34 cellular contexts compared by ENCODE assay signal in genomic region chr1:14242870-14243269, GRCh38.
"Had no signal": no experiment of that assay in that cellular context is flagged by ENCODE, and none has a peak within 500 bp of the region (broad histone marks: within the 10 kb centered on the region; RNA-seq: fewer than 3 reads in every experiment).

No MANE protein-coding gene starts in this region.

- H2AFZ ChIP-seq: PC-9 had no signal

- DNase-seq: activated B cell treated with CpG ODN at 0.5 μM for 24 hours; activated CD4-positive, alpha-beta memory T cell treated with anti-CD3 and anti-CD28 coated beads, Interleukin-2, amount 10 ng/mL, durations not matched to agents 7 days and 5 days; activated CD4-positive, alpha-beta T cell treated with anti-CD3 and anti-CD28 coated beads for 4 hours; activated CD4-positive, alpha-beta T cell treated with anti-CD3 and anti-CD28 coated beads, Interleukin-2, amount 50 U/mL, for 1 hour; activated CD4-positive, CD25-positive, alpha-beta regulatory T cell treated with anti-CD3 and anti-CD28 coated beads, Interleukin-2, amount 50 U/mL, for 72 hours; activated CD8-positive, alpha-beta memory T cell treated with anti-CD3 and anti-CD28 coated beads for 24 hours; activated CD8-positive, alpha-beta memory T cell treated with anti-CD3 and anti-CD28 coated beads, Interleukin-2, amount 10 ng/mL, durations not matched to agents 7 days and 5 days; activated CD8-positive, alpha-beta memory T cell treated with anti-CD3 and anti-CD28 coated beads, Interleukin-2, amount 50 U/mL, for 48 hours; activated effector memory CD4-positive, alpha-beta T cell treated with Interleukin-2 at 50 U/mL for 16 hours; activated naive CD4-positive, alpha-beta T cell treated with anti-CD3 and anti-CD28 coated beads, Interleukin-2, amount 10 ng/mL, durations not matched to agents 7 days and 5 days; activated T-cell treated with anti-CD3 and anti-CD28 coated beads, Interleukin-2, amount 50 U/mL, for 48 hours; amniotic stem cell; aorta; brain microvascular endothelial cell; central memory CD4-positive, alpha-beta T cell; NCI-H1105; NCI-H1417 treated with DMSO at 0.1 percent for 48 hours; NCI-H187 treated with DMSO at 0.1 percent for 48 hours; NCI-H2081; NCI-H226; NCI-H446 treated with DMSO at 0.1 percent for 48 hours; NCI-H524; NCI-H748 treated with DMSO at 0.1 percent for 48 hours; NK-92 treated with Interleukin-12 subunit alpha and Interleukin-12 subunit beta, amount 100 ng/mL, for 24 hours; PC-9; SIG-M5; T-helper 1 cell; T-helper 2 cell; T-helper 9 cell had no signal

- H3K27ac ChIP-seq: brain microvascular endothelial cell, KMS-11, PC-9, RWPE1, VCaP had no signal

- H3K27me3 ChIP-seq: brain microvascular endothelial cell had no signal

- H3K4me3 ChIP-seq: PC-9 had no signal

- H3K9ac ChIP-seq: KMS-11 had no signal

- H3K4me2 ChIP-seq: KMS-11, PC-9 had no signal

- ATAC-seq: activated CD8-positive, alpha-beta memory T cell treated with anti-CD3 and anti-CD28 coated beads, Interleukin-2, amount 10 ng/mL, durations not matched to agents 7 days and 5 days; Right ventricle myocardium inferior; SK-N-SH treated with all-trans-retinoic acid at 6 μM for 48 hours had no signal

- H3K36me3 ChIP-seq: brain microvascular endothelial cell had no signal
